Comparison of ENCODE assay signal across 19 cellular contexts in the genomic region with DNA sequence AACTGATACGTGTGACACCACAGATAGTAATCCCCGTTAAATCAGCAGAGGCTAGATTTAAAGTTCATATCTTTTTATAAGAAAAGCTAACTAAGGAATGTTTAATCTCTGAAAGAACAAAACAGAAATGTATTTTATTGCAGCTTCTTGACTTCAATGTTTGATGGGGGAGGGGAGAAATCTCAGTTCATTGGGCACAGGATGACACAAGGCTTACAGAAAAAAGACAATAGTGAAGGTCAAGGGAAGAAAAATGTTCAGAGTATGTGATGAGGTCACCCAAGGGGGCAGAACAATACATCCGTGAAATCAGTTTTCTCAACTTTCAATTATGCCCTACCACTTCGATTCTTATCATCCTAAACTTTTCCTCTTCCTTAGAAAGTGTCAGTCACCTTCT.
DNase-seq lines count a peak whose midpoint lies in the region; ATAC-seq and TF ChIP-seq lines count a peak whose summit lies in the region.
"Had no signal": no experiment of that assay in that cellular context is flagged by ENCODE, and none has a peak within 500 bp of the region (broad histone marks: within the 10 kb centered on the region; RNA-seq: fewer than 3 reads in every experiment).

No MANE protein-coding gene starts in this region.

- H3K4me1 ChIP-seq in SJCRH30 (peaks cover 26% of the 10 kb centered on the region), HAP-1 (no peaks in the 10 kb centered on the region; the same call in 1 of the 2 replicates)
- H3K4me1 ChIP-seq: BLaER1 had no signal

- in situ Hi-C loops in HAP-1 (cut with MboI; ENCODE audit: low sequenced_read_pairs): no loop called here

- no peak for TF ChIP-seq CTCF in glutamatergic neuron (IDR thresholded peaks at IDR 0.05; ENCODE audit: partially characterized antibody, unreplicated experiment)

- H3K27me3 Mint-ChIP-seq in glutamatergic neuron (ENCODE audit: unreplicated experiment): peaks cover 2% of the 10 kb centered on the region
- H3K27me3 Mint-ChIP-seq: IgD-negative memory B cell had no signal

- peak; percentile 38 to 76 for DNase-seq in SJCRH30
- no peak for DNase-seq in glutamatergic neuron
- DNase-seq in HAP-1 (ENCODE audit: low spot score in 2 of 2): no peak
- DNase-seq in activated effector memory CD4-positive, alpha-beta T cell treated with Interleukin-2 at 50 U/mL for 16 hours: no peak
- DNase-seq in activated CD4-positive, alpha-beta T cell treated with anti-CD3 and anti-CD28 coated beads for 4 hours: no peak
- DNase-seq in kidney tubule cell (ENCODE audit: low spot score): no peak
- DNase-seq: 8988T; CD4-positive, alpha-beta memory T cell; DND-41; EL had no signal

- peaks cover 6% of the 10 kb centered on the region for H3K9me3 Mint-ChIP-seq in glutamatergic neuron (ENCODE audit: unreplicated experiment)
- H3K9me3 Mint-ChIP-seq: CD4-positive, alpha-beta memory T cell had no signal

- H3K27me3 ChIP-seq in SJCRH30 (no peaks in the 10 kb centered on the region), HAP-1 (ENCODE audit: low read depth) (peaks cover 5% of the 10 kb centered on the region)
- H3K27me3 ChIP-seq: BLaER1 had no signal

- H3K27ac ChIP-seq in SJCRH30: peak overlapping the region; percentile 88
- H3K27ac ChIP-seq: BLaER1 had no signal

- H3K9me3 ChIP-seq in SJCRH30 (replicated peaks) (no peaks in the 10 kb centered on the region), HAP-1 (no peaks in the 10 kb centered on the region)
- H3K9me3 ChIP-seq: BLaER1 had no signal

- peaks cover 20% of the 10 kb centered on the region for H3K4me1 Mint-ChIP-seq in glutamatergic neuron (ENCODE audit: low read depth, unreplicated experiment)
- H3K4me1 Mint-ChIP-seq: CD14-positive monocyte had no signal

- peak overlapping the region; percentile 19 for H3K4me3 ChIP-seq in SJCRH30
- H3K4me3 ChIP-seq in HAP-1: no peak overlapping the region
- H3K4me3 ChIP-seq: BLaER1, GM12878, GM23338 had no signal

- H3K36me3 Mint-ChIP-seq in glutamatergic neuron (ENCODE audit: unreplicated experiment): peaks cover 10% of the 10 kb centered on the region
- H3K36me3 Mint-ChIP-seq: CD14-positive monocyte had no signal

- ATAC-seq in GM18868 (IDR thresholded peaks at IDR 0.05; ENCODE audit: unreplicated experiment): peak; percentile 27
- ATAC-seq in HG02870 (IDR thresholded peaks at IDR 0.05; ENCODE audit: unreplicated experiment): peak; percentile 9
- ATAC-seq: GM12878, GM23338, HCT116, HepG2 had no signal

- no peak overlapping the region for H3K4me3 Mint-ChIP-seq in glutamatergic neuron (ENCODE audit: unreplicated experiment)
- H3K4me3 Mint-ChIP-seq: CD14-positive monocyte; CD4-positive, alpha-beta memory T cell; GM23338; IgD-negative memory B cell had no signal

- H3K36me3 ChIP-seq in SJCRH30: no peaks in the 10 kb centered on the region
- no peaks in the 10 kb centered on the region for H3K36me3 ChIP-seq in HAP-1 (replicated peaks)
- H3K36me3 ChIP-seq: BLaER1 had no signal

- peak overlapping the region; percentile 62 for H3K27ac Mint-ChIP-seq in glutamatergic neuron (ENCODE audit: unreplicated experiment)
- H3K27ac Mint-ChIP-seq: CD14-positive monocyte, IgD-negative memory B cell had no signal

Comparison
In these comparisons a context has a peak if more than half of its experiments do, and no peak if none do; other contexts are left out.
1. DNase-seq: peak in SJCRH30 (2 of 2); none in glutamatergic neuron (single experiment), HAP-1 (0 of 2), activated effector memory CD4-positive, alpha-beta T cell treated with Interleukin-2 at 50 U/mL for 16 hours (single experiment), activated CD4-positive, alpha-beta T cell treated with anti-CD3 and anti-CD28 coated beads for 4 hours (0 of 2) and kidney tubule cell (single experiment).